In genomic region chr6:41156001-41156400, GRCh38 we compare ENCODE assay signal across 1 cellular context.
TF ChIP-seq lines count a peak whose summit lies in the region.

No MANE protein-coding gene starts in this region.

TF ChIP-seq in K562, 482 proteins besides CTCF, POLR2A, EP300 and RAD21:
- TF ChIP-seq FOXA3 (CRISPR knock-in tag; conservative IDR thresholded peaks at IDR 0.05 in 1 of 2, IDR thresholded peaks at IDR 0.05 in 1 of 2) = no peak
- TF ChIP-seq ATF4 (CRISPR knock-in tag; IDR thresholded peaks at IDR 0.05) = no peak
- TF ChIP-seq ZKSCAN1 (IDR thresholded peaks at IDR 0.05; ENCODE audit: low read depth, low read length) = peak; percentile 51; the same call in 1 of the 2 replicates
- TF ChIP-seq LARP7 (IDR thresholded peaks at IDR 0.05) = no peak
- no peak for TF ChIP-seq ZEB2 (IDR thresholded peaks at IDR 0.05)
- TF ChIP-seq HMG20B (CRISPR knock-in tag; IDR thresholded peaks at IDR 0.05) = no peak
- TF ChIP-seq MYC (IDR thresholded peaks at IDR 0.05; ENCODE audit: low read depth, low read length) = no peak
- TF ChIP-seq MYC (CRISPR knock-in tag; IDR thresholded peaks at IDR 0.05; ENCODE audit: borderline replicate concordance, low read depth) = no peak
